ENCODE assay signal across 15 cellular contexts in genomic region chr21:23936991-23937390, GRCh38.
DNase-seq lines count a peak whose midpoint lies in the region; ATAC-seq and TF ChIP-seq lines count a peak whose summit lies in the region.
"Had no signal": no experiment of that assay in that cellular context is flagged by ENCODE, and none has a peak within 500 bp of the region (broad histone marks: within the 10 kb centered on the region; RNA-seq: fewer than 3 reads in every experiment).

No MANE protein-coding gene starts in this region.

- H3K4me1 ChIP-seq in Loucy (ENCODE audit: insufficient read depth, low read length, poor library complexity, severe bottlenecking), result peaks cover 5% of the 10 kb centered on the region
- H3K4me1 ChIP-seq: A549, HAP-1 had no signal

- peak; percentile 25 for ATAC-seq in activated B cell treated with CpG ODN at 0.5 μM for 24 hours (ENCODE audit: low read depth)
- ATAC-seq in stimulated activated memory B cell treated with anti-CD40 and anti-IgM and Interleukin-4, amounts not matched to agents 10 μg/mL and 1 μg/mL and 100 μg/mL, for 72 hours, result peak; percentile 64
- ATAC-seq: A549 had no signal

- intact Hi-C loops in activated B cell treated with CpG ODN at 0.5 μM for 24 hours (cut with micrococcal nuclease), result loop anchor here (1.0 to 2.0 kb wide), 2 partner anchors 15 to 18 kb away; no protein-coding TSS in a partner anchor
- intact Hi-C loops in head of caudate nucleus (cut with DNase I), result no loop called here

- no peaks in the 10 kb centered on the region for H4K20me1 ChIP-seq in Loucy (ENCODE audit: insufficient read depth, low read length, poor library complexity, severe bottlenecking)

- H3K4me2 ChIP-seq in Loucy (ENCODE audit: low read depth, low read length, poor library complexity, severe bottlenecking), result no peak overlapping the region
- H3K4me2 ChIP-seq: A549 had no signal

- no peaks in the 10 kb centered on the region for H3K9me2 ChIP-seq in Loucy (replicated peaks; ENCODE audit: low read depth, low read length)

- H3K9ac ChIP-seq in Loucy (ENCODE audit: low read depth, low read length, poor library complexity, severe bottlenecking), result no peak overlapping the region

- H3K9me3 Mint-ChIP-seq in activated B cell treated with CpG ODN at 0.5 μM for 24 hours, result no peaks in the 10 kb centered on the region
- no peaks in the 10 kb centered on the region for H3K9me3 Mint-ChIP-seq in stimulated activated memory B cell treated with anti-CD40 and anti-IgM and Interleukin-4, amounts not matched to agents 10 μg/mL and 1 μg/mL and 100 μg/mL, for 72 hours

- peak overlapping the region; percentile 14; the same call in 1 of the 2 replicates for H2AFZ ChIP-seq in Loucy (ENCODE audit: low read length)

- H3K9me3 ChIP-seq in Loucy (ENCODE audit: insufficient read depth, low read depth, low read length), result no peaks in the 10 kb centered on the region
- H3K9me3 ChIP-seq: A549, HAP-1 had no signal

- peaks cover 19% of the 10 kb centered on the region for H3K4me1 Mint-ChIP-seq in activated B cell treated with CpG ODN at 0.5 μM for 24 hours
- peaks cover 27% of the 10 kb centered on the region for H3K4me1 Mint-ChIP-seq in stimulated activated memory B cell treated with anti-CD40 and anti-IgM and Interleukin-4, amounts not matched to agents 10 μg/mL and 1 μg/mL and 100 μg/mL, for 72 hours
- H3K4me1 Mint-ChIP-seq: CD4-positive, alpha-beta memory T cell had no signal

- POLR2A ChIA-PET in activated B cell treated with CpG ODN at 0.5 μM for 24 hours (lab: Charles Lee), result no interaction called here

- H3K4me3 ChIP-seq in Loucy (ENCODE audit: low read length, poor library complexity, severe bottlenecking), result no peak overlapping the region
- H3K4me3 ChIP-seq: A549, HAP-1 had no signal

- H3K27me3 ChIP-seq in Loucy (ENCODE audit: insufficient read depth, low read length, poor library complexity, severe bottlenecking), result no peaks in the 10 kb centered on the region

- H3F3A ChIP-seq in Loucy (ENCODE audit: low read depth), result no peaks in the 10 kb centered on the region

- no peak for TF ChIP-seq CTCF in Loucy (conservative IDR thresholded peaks at IDR 0.05; ENCODE audit: low read length)
- no peak for TF ChIP-seq CTCF in activated B cell treated with CpG ODN at 0.5 μM for 24 hours (IDR thresholded peaks at IDR 0.05)

- peak overlapping the region; percentile 81 for H3K27ac Mint-ChIP-seq in activated B cell treated with CpG ODN at 0.5 μM for 24 hours
- H3K27ac Mint-ChIP-seq in stimulated activated memory B cell treated with anti-CD40 and anti-IgM and Interleukin-4, amounts not matched to agents 10 μg/mL and 1 μg/mL and 100 μg/mL, for 72 hours, result peak overlapping the region; percentile 67
- H3K27ac Mint-ChIP-seq: CD4-positive, alpha-beta memory T cell; HFFc6 had no signal

- DNase-seq in activated B cell treated with CpG ODN at 0.5 μM for 24 hours (no peak), nucleus accumbens (lab: John Stamatoyannopoulos, UW) (no peak), head of caudate nucleus (no peak), T-helper 9 cell (no peak)
- DNase-seq: 8988T; Calu3; CD4-positive, alpha-beta memory T cell; DMS79 treated with DMSO at 0.1 percent for 48 hours; GF-D8; GOT3; HFFc6 had no signal

- peak overlapping the region; percentile 44 for H3K4me3 Mint-ChIP-seq in activated B cell treated with CpG ODN at 0.5 μM for 24 hours
- no peak overlapping the region for H3K4me3 Mint-ChIP-seq in stimulated activated memory B cell treated with anti-CD40 and anti-IgM and Interleukin-4, amounts not matched to agents 10 μg/mL and 1 μg/mL and 100 μg/mL, for 72 hours
- H3K4me3 Mint-ChIP-seq: CD4-positive, alpha-beta memory T cell; HFFc6 had no signal

- no peaks in the 10 kb centered on the region for H3K79me2 ChIP-seq in Loucy (ENCODE audit: insufficient read depth, low read length)

- H3K36me3 ChIP-seq in Loucy (ENCODE audit: insufficient read depth, low read length), result no peaks in the 10 kb centered on the region
- H3K36me3 ChIP-seq: HAP-1 had no signal

- CTCF ChIA-PET in activated B cell treated with CpG ODN at 0.5 μM for 24 hours (lab: Charles Lee), result interaction anchor here (1.3 kb wide), 1 partner anchor 32 kb away, joined by 3 read pairs; no protein-coding TSS in a partner anchor

- H3K36me3 Mint-ChIP-seq in activated B cell treated with CpG ODN at 0.5 μM for 24 hours (ENCODE audit: low read depth), result no peaks in the 10 kb centered on the region
- H3K36me3 Mint-ChIP-seq in stimulated activated memory B cell treated with anti-CD40 and anti-IgM and Interleukin-4, amounts not matched to agents 10 μg/mL and 1 μg/mL and 100 μg/mL, for 72 hours, result no peaks in the 10 kb centered on the region
- H3K36me3 Mint-ChIP-seq: CD4-positive, alpha-beta memory T cell had no signal

- H3K27me3 Mint-ChIP-seq in activated B cell treated with CpG ODN at 0.5 μM for 24 hours, result no peaks in the 10 kb centered on the region
- H3K27me3 Mint-ChIP-seq in stimulated activated memory B cell treated with anti-CD40 and anti-IgM and Interleukin-4, amounts not matched to agents 10 μg/mL and 1 μg/mL and 100 μg/mL, for 72 hours, result no peaks in the 10 kb centered on the region
- H3K27me3 Mint-ChIP-seq: CD4-positive, alpha-beta memory T cell had no signal
